21 cellular contexts compared by ENCODE assay signal in genomic region chr13:98513837-98514236, GRCh38.
DNase-seq lines count a peak whose midpoint lies in the region; ATAC-seq and TF ChIP-seq lines count a peak whose summit lies in the region.
"Had no signal": no experiment of that assay in that cellular context is flagged by ENCODE, and none has a peak within 500 bp of the region (broad histone marks: within the 10 kb centered on the region; RNA-seq: fewer than 3 reads in every experiment).

No MANE protein-coding gene starts in this region.

- peak overlapping the region; percentile 95 for H3K27ac Mint-ChIP-seq in stimulated activated naive CD8-positive, alpha-beta T cell treated with anti-CD3 and anti-CD28 coated beads, Interleukin-15, Interleukin-2, amounts not matched to agents 100 ng/mL and 50 ng/mL, for 24 hours
- peak overlapping the region; percentile 96 for H3K27ac Mint-ChIP-seq in activated B cell treated with CpG ODN at 0.5 μM for 24 hours

- H3K4me3 Mint-ChIP-seq in stimulated activated naive CD8-positive, alpha-beta T cell treated with anti-CD3 and anti-CD28 coated beads, Interleukin-15, Interleukin-2, amounts not matched to agents 100 ng/mL and 50 ng/mL, for 24 hours: peak overlapping the region; percentile 35
- H3K4me3 Mint-ChIP-seq in activated B cell treated with CpG ODN at 0.5 μM for 24 hours: no peak overlapping the region
- H3K4me3 Mint-ChIP-seq: neural crest cell had no signal

- H3K27me3 Mint-ChIP-seq in stimulated activated naive CD8-positive, alpha-beta T cell treated with anti-CD3 and anti-CD28 coated beads, Interleukin-15, Interleukin-2, amounts not matched to agents 100 ng/mL and 50 ng/mL, for 24 hours: no peaks in the 10 kb centered on the region
- no peaks in the 10 kb centered on the region for H3K27me3 Mint-ChIP-seq in activated B cell treated with CpG ODN at 0.5 μM for 24 hours

- no peaks in the 10 kb centered on the region for H3K9me3 Mint-ChIP-seq in stimulated activated naive CD8-positive, alpha-beta T cell treated with anti-CD3 and anti-CD28 coated beads, Interleukin-15, Interleukin-2, amounts not matched to agents 100 ng/mL and 50 ng/mL, for 24 hours
- H3K9me3 Mint-ChIP-seq in activated B cell treated with CpG ODN at 0.5 μM for 24 hours: no peaks in the 10 kb centered on the region
- H3K9me3 Mint-ChIP-seq: neural crest cell had no signal

- peaks cover 12% of the 10 kb centered on the region for H3K4me1 ChIP-seq in colonic mucosa
- H3K4me1 ChIP-seq: prostate gland had no signal

- H3K4me1 Mint-ChIP-seq in stimulated activated naive CD8-positive, alpha-beta T cell treated with anti-CD3 and anti-CD28 coated beads, Interleukin-15, Interleukin-2, amounts not matched to agents 100 ng/mL and 50 ng/mL, for 24 hours (ENCODE audit: low read depth): peaks cover 100% of the 10 kb centered on the region
- H3K4me1 Mint-ChIP-seq in activated B cell treated with CpG ODN at 0.5 μM for 24 hours: peaks cover 100% of the 10 kb centered on the region

- POLR2A ChIA-PET in activated B cell treated with CpG ODN at 0.5 μM for 24 hours (lab: Charles Lee): no interaction called here

- H3K4me3 ChIP-seq in epithelial cell of esophagus (ENCODE audit: low read length): no peak overlapping the region
- H3K4me3 ChIP-seq in colonic mucosa: no peak overlapping the region
- H3K4me3 ChIP-seq: heart right ventricle, left ventricle myocardium inferior, prostate gland had no signal

- no peaks in the 10 kb centered on the region for H3K36me3 ChIP-seq in colonic mucosa
- H3K36me3 ChIP-seq: prostate gland had no signal

- ATAC-seq in stimulated activated naive CD8-positive, alpha-beta T cell treated with anti-CD3 and anti-CD28 coated beads, Interleukin-15, Interleukin-2, amounts not matched to agents 100 U/mL and 50 U/mL, for 24 hours: no peak
- no peak for ATAC-seq in activated B cell treated with CpG ODN at 0.5 μM for 24 hours (ENCODE audit: low read depth)
- ATAC-seq: heart right ventricle, PC-3 had no signal

- H3K9ac ChIP-seq in colonic mucosa (ENCODE audit: low read depth in 2 of 2, low read length in 2 of 2): no peak overlapping the region

- no peaks in the 10 kb centered on the region for H3K9me3 ChIP-seq in colonic mucosa
- H3K9me3 ChIP-seq: heart right ventricle, left ventricle myocardium inferior, prostate gland had no signal

- peaks cover 67% of the 10 kb centered on the region for H3K36me3 Mint-ChIP-seq in stimulated activated naive CD8-positive, alpha-beta T cell treated with anti-CD3 and anti-CD28 coated beads, Interleukin-15, Interleukin-2, amounts not matched to agents 100 ng/mL and 50 ng/mL, for 24 hours (ENCODE audit: low read depth)
- peaks cover 31% of the 10 kb centered on the region for H3K36me3 Mint-ChIP-seq in activated B cell treated with CpG ODN at 0.5 μM for 24 hours (ENCODE audit: low read depth)

- intact Hi-C loops in activated B cell treated with CpG ODN at 0.5 μM for 24 hours (cut with micrococcal nuclease): loop anchor here (2.0 kb wide), 1 partner anchor 13 kb away; no protein-coding TSS in a partner anchor
- intact Hi-C loops in colonic mucosa (cut with DNase I): no loop called here

- no peaks in the 10 kb centered on the region for H3K27me3 ChIP-seq in colonic mucosa
- H3K27me3 ChIP-seq: heart right ventricle had no signal

- H3K27ac ChIP-seq in colonic mucosa: no peak overlapping the region
- H3K27ac ChIP-seq: heart right ventricle, left ventricle myocardium inferior, prostate gland had no signal

- CTCF ChIA-PET in activated B cell treated with CpG ODN at 0.5 μM for 24 hours (lab: Charles Lee): no interaction called here

- TF ChIP-seq CTCF in activated B cell treated with CpG ODN at 0.5 μM for 24 hours (IDR thresholded peaks at IDR 0.05): no peak
- no peak for TF ChIP-seq CTCF in epithelial cell of esophagus (IDR thresholded peaks at IDR 0.05; ENCODE audit: insufficient read depth, low read depth, low read length, missing control alignments)
- no peak for TF ChIP-seq CTCF in colonic mucosa (IDR thresholded peaks at IDR 0.05)

- DNase-seq in stimulated activated naive CD8-positive, alpha-beta T cell treated with anti-CD3 and anti-CD28 coated beads, Interleukin-15, Interleukin-2, amounts not matched to agents 100 U/mL and 50 U/mL, for 24 hours: no peak
- no peak for DNase-seq in activated B cell treated with CpG ODN at 0.5 μM for 24 hours
- peak; percentile 67 for DNase-seq in epithelial cell of esophagus (ENCODE audit: low read depth)
- no peak for DNase-seq in amygdala (lab: John Stamatoyannopoulos, UW)
- no peak for DNase-seq in epidermal melanocyte (ENCODE audit: insufficient read length, low spot score)
- DNase-seq in GDM1 (lab: John Stamatoyannopoulos, UW): no peak
- DNase-seq in colonic mucosa: no peak
- DNase-seq: activated effector memory CD4-positive, alpha-beta T cell treated with anti-CD3 and anti-CD28 coated beads, Interleukin-2, amount 50 U/mL, for 16 hours; heart right ventricle; IMR-90; left ventricle myocardium inferior; midbrain; NCI-H1694 treated with DMSO at 0.1 percent for 48 hours; NCI-H2227 treated with DMSO at 0.1 percent for 48 hours; NCI-H82; PC-3; SHP77 treated with DMSO at 0.1 percent for 48 hours; stimulated activated naive CD4-positive, alpha-beta T cell treated with Interleukin-2 at 50 U/mL for 16 hours had no signal
